Comparison of ENCODE assay signal across 20 cellular contexts in the genomic region with DNA sequence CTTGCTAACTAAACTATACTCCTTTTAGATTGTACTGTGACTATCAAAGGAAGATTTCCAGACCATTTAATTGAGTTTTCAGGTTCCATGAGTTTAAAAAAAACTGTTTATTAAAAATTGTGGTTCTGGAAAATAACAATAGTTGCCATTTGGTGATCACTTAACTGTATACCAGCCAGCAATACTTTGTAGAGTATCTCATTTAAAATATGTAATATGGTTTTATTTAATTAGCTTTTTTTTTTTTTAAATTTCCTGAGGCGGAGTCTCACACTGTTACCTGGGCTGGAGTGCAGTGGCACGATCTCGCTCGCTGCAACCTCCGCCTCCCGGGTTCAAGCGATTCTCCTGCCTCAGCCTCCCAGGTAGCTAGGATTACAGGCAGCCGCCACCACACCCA. TPM values are rescaled to one million over a fixed set of nuclear protein-coding genes. Genes with fewer than 3 reads are reported as not detected.
DNase-seq lines count a peak whose midpoint lies in the region; ATAC-seq and TF ChIP-seq lines count a peak whose summit lies in the region.
"Had no signal": no experiment of that assay in that cellular context is flagged by ENCODE, and none has a peak within 500 bp of the region (broad histone marks: within the 10 kb centered on the region; RNA-seq: fewer than 3 reads in every experiment).

No MANE protein-coding gene starts in this region.

- H3K9me3 ChIP-seq in OCI-LY7 (ENCODE audit: low read length) (no peaks in the 10 kb centered on the region), lower lobe of right lung (no peaks in the 10 kb centered on the region), thyroid gland (no peaks in the 10 kb centered on the region)
- H3K9me3 ChIP-seq: MG63 had no signal

- H3K27me3 Mint-ChIP-seq in GM23338 (ENCODE audit: insufficient read depth, low read depth, poor library complexity): peaks cover 1% of the 10 kb centered on the region
- H3K27me3 Mint-ChIP-seq: B cell; CD4-positive, CD25-positive, alpha-beta regulatory T cell had no signal

- WGBS in thyroid gland, 2 donors: 97 to 98% methylated on average over 8 of the region's 8 CpGs

- BruUV-seq in OCI-LY7 (replicated peaks; lab: Mats Ljungman, UMichigan): no TSS peak

- H3K36me3 Mint-ChIP-seq in GM23338 (ENCODE audit: low read depth): no peaks in the 10 kb centered on the region; the same call in 2 of the 3 replicates
- H3K36me3 Mint-ChIP-seq: CD4-positive, CD25-positive, alpha-beta regulatory T cell had no signal

- H3F3A ChIP-seq in GM23338 (replicated peaks; ENCODE audit: low read depth): peaks cover 3% of the 10 kb centered on the region; the same call in 1 of the 2 replicates

- no peak overlapping the region for H2AFZ ChIP-seq in GM23338
- no peak overlapping the region for H2AFZ ChIP-seq in OCI-LY7 (ENCODE audit: low read length)

- H3K4me1 ChIP-seq in GM23338 (ENCODE audit: insufficient read depth): no peaks in the 10 kb centered on the region
- H3K4me1 ChIP-seq in OCI-LY7 (ENCODE audit: insufficient read depth, low read length, poor library complexity, severe bottlenecking): peaks cover 44% of the 10 kb centered on the region
- peaks cover 91% of the 10 kb centered on the region for H3K4me1 ChIP-seq in lower lobe of right lung
- peaks cover 67 to 71% of the 10 kb centered on the region in 2 donors for H3K4me1 ChIP-seq in thyroid gland

- H3K9me2 ChIP-seq in GM23338 (ENCODE audit: insufficient read depth) (no peaks in the 10 kb centered on the region), OCI-LY7 (ENCODE audit: insufficient read depth, low read length) (no peaks in the 10 kb centered on the region)

- H3K4me3 ChIP-seq in GM23338 (no peak overlapping the region), OCI-LY7 (ENCODE audit: low read depth, low read length, poor library complexity, severe bottlenecking) (no peak overlapping the region), lower lobe of right lung (no peak overlapping the region), thyroid gland (replicated peaks in 1 of 3) (no peak overlapping the region)
- H3K4me3 ChIP-seq: MG63, SK-N-MC had no signal

- H3K4me1 Mint-ChIP-seq in GM23338: peaks cover 30% of the 10 kb centered on the region

- H3K4me3 Mint-ChIP-seq in GM23338: no peak overlapping the region
- H3K4me3 Mint-ChIP-seq: B cell had no signal

- intact Hi-C loops in OCI-LY7 (cut with micrococcal nuclease; ENCODE audit: unreplicated experiment) (no loop called here), lower lobe of right lung (cut with DNase I) (no loop called here), thyroid gland (cut with DNase I) (no loop called here)

- POLR2A ChIA-PET in OCI-LY7 (lab: Charles Lee): interaction anchor here (0.5 to 0.9 kb wide), 4 partner anchors 11 to 31 kb away, joined by 3 read pairs; no protein-coding TSS in a partner anchor

- no peak for ATAC-seq in GM23338
- ATAC-seq in lower lobe of right lung: no peak
- ATAC-seq in GM21786 (IDR thresholded peaks at IDR 0.05; ENCODE audit: unreplicated experiment): no peak
- ATAC-seq in HG02970 (IDR thresholded peaks at IDR 0.05; ENCODE audit: low FRiP score, unreplicated experiment): no peak
- ATAC-seq: HepG2, Panc1 had no signal

- H3K27ac ChIP-seq in GM23338 (ENCODE audit: low read depth): 0 out of 2 replicates have a peak overlapping the region, but pooled peaks have one; percentile 20
- no peak overlapping the region for H3K27ac ChIP-seq in OCI-LY7 (ENCODE audit: low read depth, low read length, poor library complexity, severe bottlenecking)
- peak overlapping the region; percentile 47 for H3K27ac ChIP-seq in lower lobe of right lung
- peak overlapping the region in 2 of 3 donors; percentile 49 to 63 for H3K27ac ChIP-seq in thyroid gland

- no peaks in the 10 kb centered on the region for H3K9me3 Mint-ChIP-seq in GM23338

- H3K79me2 ChIP-seq in GM23338 (replicated peaks; ENCODE audit: insufficient read depth) (peaks cover 100% of the 10 kb centered on the region), OCI-LY7 (ENCODE audit: insufficient read depth, low read depth, low read length) (peaks cover 99% of the 10 kb centered on the region)

- H3K36me3 ChIP-seq in GM23338 (ENCODE audit: insufficient read depth): no peaks in the 10 kb centered on the region
- peaks cover 16% of the 10 kb centered on the region for H3K36me3 ChIP-seq in OCI-LY7 (ENCODE audit: insufficient read depth, low read length)
- H3K36me3 ChIP-seq in lower lobe of right lung: no peaks in the 10 kb centered on the region
- H3K36me3 ChIP-seq in thyroid gland: no peaks in the 10 kb centered on the region
- H3K36me3 ChIP-seq: MG63 had no signal

- H3K27me3 ChIP-seq in GM23338 (ENCODE audit: insufficient read depth) (no peaks in the 10 kb centered on the region), lower lobe of right lung (ENCODE audit: low read depth) (no peaks in the 10 kb centered on the region), thyroid gland (no peaks in the 10 kb centered on the region)
- H3K27me3 ChIP-seq: MG63 had no signal

- TF ChIP-seq POLR2A in thyroid gland (IDR thresholded peaks at IDR 0.05): no peak

- CTCF ChIA-PET in OCI-LY7 (lab: Charles Lee; ENCODE audit: unreplicated experiment): interaction anchor here (0.8 kb wide), 1 partner anchor 24 kb away, joined by 5 read pairs; no protein-coding TSS in a partner anchor

- H4K20me1 ChIP-seq in GM23338 (replicated peaks; ENCODE audit: insufficient read depth) (peaks cover 64% of the 10 kb centered on the region), OCI-LY7 (ENCODE audit: insufficient read depth, low read length) (peaks cover 32% of the 10 kb centered on the region)

- TF ChIP-seq CTCF in GM23338 (conservative IDR thresholded peaks at IDR 0.05; ENCODE audit: low read depth in 2 of 2): no peak
- TF ChIP-seq CTCF in OCI-LY7 (conservative IDR thresholded peaks at IDR 0.05; ENCODE audit: low read length): no peak
- TF ChIP-seq CTCF in lower lobe of right lung (IDR thresholded peaks at IDR 0.05): no peak
- TF ChIP-seq CTCF in thyroid gland (IDR thresholded peaks at IDR 0.05): no peak

- H3K27ac Mint-ChIP-seq in GM23338: no peak overlapping the region

- DNase-seq in GM23338 (ENCODE audit: low spot score) (no peak), OCI-LY7 (ENCODE audit: low spot score) (no peak), lower lobe of right lung (no peak), thyroid gland (no peak)
- DNase-seq in stimulated activated CD4-positive, alpha-beta T cell treated with anti-CD3 and anti-CD28 coated beads, Interleukin-4, amount 100 ng/mL, for 24 hours: no peak
- DNase-seq: Calu3; CD4-positive, CD25-positive, alpha-beta regulatory T cell; GOT3; KG1; MG63; NCI-H1092; NCI-H2081 treated with DMSO at 0.1 percent for 48 hours; NCI-H510A; Right ventricle myocardium superior had no signal

- no peak overlapping the region for H3K4me2 ChIP-seq in GM23338
- 0 out of 2 replicates have a peak overlapping the region, but pooled peaks have one; percentile 16 for H3K4me2 ChIP-seq in OCI-LY7 (ENCODE audit: low read length)

TF ChIP-seq in GM23338, 12 proteins besides CTCF, POLR2A, EP300 and RAD21 (continues in another document):
- no peak for TF ChIP-seq CREB1 (CRISPR knock-in tag; IDR thresholded peaks at IDR 0.05; ENCODE audit: low read depth)
- no peak for TF ChIP-seq JUNB (IDR thresholded peaks at IDR 0.05; ENCODE audit: unreplicated experiment)
- TF ChIP-seq, protein P1, sequence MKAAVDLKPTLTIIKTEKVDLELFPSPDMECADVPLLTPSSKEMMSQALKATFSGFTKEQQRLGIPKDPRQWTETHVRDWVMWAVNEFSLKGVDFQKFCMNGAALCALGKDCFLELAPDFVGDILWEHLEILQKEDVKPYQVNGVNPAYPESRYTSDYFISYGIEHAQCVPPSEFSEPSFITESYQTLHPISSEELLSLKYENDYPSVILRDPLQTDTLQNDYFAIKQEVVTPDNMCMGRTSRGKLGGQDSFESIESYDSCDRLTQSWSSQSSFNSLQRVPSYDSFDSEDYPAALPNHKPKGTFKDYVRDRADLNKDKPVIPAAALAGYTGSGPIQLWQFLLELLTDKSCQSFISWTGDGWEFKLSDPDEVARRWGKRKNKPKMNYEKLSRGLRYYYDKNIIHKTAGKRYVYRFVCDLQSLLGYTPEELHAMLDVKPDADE (IDR thresholded peaks at IDR 0.05): no peak
- TF ChIP-seq POLR2AphosphoS5 (IDR thresholded peaks at IDR 0.05; ENCODE audit: low read depth): no peak
- no peak for TF ChIP-seq ZNF331 (CRISPR knock-in tag; IDR thresholded peaks at IDR 0.05; ENCODE audit: low read depth)
- TF ChIP-seq EZH2 (IDR thresholded peaks at IDR 0.05; ENCODE audit: low read depth, unreplicated experiment): no peak

RNA-seq across cellular contexts. Expression of a gene that starts 7.4 kb away (rescaled TPM):
- 69.7 and 75.8 TPM in 2 replicates for total RNA-seq in GM23338 (2014; rRNA removed; shearing (Covaris generic))
- 38.2 and 45.9 TPM in 2 replicates for polyA plus RNA-seq in GM23338 (2016; fragmentation: Nextera tagmentation; extraction: Ambion mirVana)
- total RNA-seq in OCI-LY7 (2014; rRNA removed; shearing (Covaris generic)): 70.8 and 72.7 TPM in 2 replicates
- 83.6 and 89.0 TPM in 2 replicates for total RNA-seq in OCI-LY7 (2022)
- total RNA-seq in lower lobe of right lung: 99.4 TPM
- 100 to 1,000 TPM; 105 to 164 (median 114) TPM for total RNA-seq in thyroid gland

RNA-seq across cellular contexts. Expression of a gene that starts 58.5 kb away (rescaled TPM):
- 177 and 194 TPM in 2 replicates for total RNA-seq in GM23338 (2014; rRNA removed; shearing (Covaris generic))
- 476 and 634 TPM in 2 replicates for polyA plus RNA-seq in GM23338 (2016; fragmentation: Nextera tagmentation; extraction: Ambion mirVana)
- total RNA-seq in OCI-LY7 (2014; rRNA removed; shearing (Covaris generic)): 171 and 237 TPM in 2 replicates
- total RNA-seq in OCI-LY7 (2022) (274 and 292 TPM in 2 replicates), lower lobe of right lung (266 TPM), thyroid gland (100 to 1,000 TPM; 257 to 428 (median 329) TPM)
